ENCODE assay signal across 22 cellular contexts in genomic region chr4:647481-647880, GRCh38. TPM values are rescaled to one million over a fixed set of nuclear protein-coding genes. Genes with fewer than 3 reads are reported as not detected.
"Had no signal": no experiment of that assay in that cellular context is flagged by ENCODE, and none has a peak within 500 bp of the region (broad histone marks: within the 10 kb centered on the region; RNA-seq: fewer than 3 reads in every experiment).

No MANE protein-coding gene starts in this region.

- H3K9me3 ChIP-seq: pancreas, right lobe of liver had no signal

- H3K27ac Mint-ChIP-seq: naive thymus-derived CD8-positive, alpha-beta T cell; progenitor cell of endocrine pancreas; stimulated activated memory B cell treated with anti-CD40 and anti-IgM and Interleukin-4, amounts not matched to agents 10 μg/mL and 1 μg/mL and 100 μg/mL, for 72 hours; stimulated activated naive CD8-positive, alpha-beta T cell treated with anti-CD3 and anti-CD28 coated beads, Interleukin-15, amount 100 ng/mL, for 72 hours; type B pancreatic cell had no signal

- H3K4me3 ChIP-seq: gastroesophageal sphincter, hepatocyte, pancreas, right lobe of liver had no signal

- ATAC-seq: esophagus mucosa; gastroesophageal sphincter; left colon; naive thymus-derived CD8-positive, alpha-beta T cell; pancreas; right lobe of liver; stimulated activated memory B cell treated with anti-CD40 and anti-IgM and Interleukin-4, amounts not matched to agents 10 μg/mL and 1 μg/mL and 100 μg/mL, for 72 hours; stimulated activated naive CD8-positive, alpha-beta T cell treated with anti-CD3 and anti-CD28 coated beads, Interleukin-15, amount 100 ng/mL, for 72 hours had no signal

- H3K36me3 Mint-ChIP-seq: stimulated activated memory B cell treated with anti-CD40 and anti-IgM and Interleukin-4, amounts not matched to agents 10 μg/mL and 1 μg/mL and 100 μg/mL, for 72 hours; type B pancreatic cell had no signal

- H3K4me2 ChIP-seq: hepatocyte had no signal

- DNase-seq: central memory CD4-positive, alpha-beta T cell; cortex of kidney; dorsolateral prefrontal cortex; effector CD8-positive, alpha-beta T cell; glutamatergic neuron; left colon; mammary epithelial cell; naive thymus-derived CD8-positive, alpha-beta T cell; nucleus accumbens; stimulated activated CD4-positive, alpha-beta T cell treated with anti-CD3 and anti-CD28 coated beads, Interleukin-15, amount 100 ng/mL, for 24 hours; stimulated activated CD4-positive, alpha-beta T cell treated with anti-CD3 and anti-CD28 coated beads, Interleukin-1b, Interleukin-23, amount 100 ng/mL, for 48 hours; stimulated activated CD4-positive, alpha-beta T cell treated with anti-CD3 and anti-CD28 coated beads, Interleukin-4, amount 100 ng/mL, for 24 hours; stimulated activated naive CD8-positive, alpha-beta T cell treated with anti-CD3 and anti-CD28 coated beads, Interleukin-15, amount 100 ng/mL, for 72 hours had no signal

- H3K27me3 ChIP-seq: hepatocyte, pancreas, right lobe of liver had no signal

- H2AFZ ChIP-seq: hepatocyte had no signal

- H3K9me3 Mint-ChIP-seq: neural crest cell; stimulated activated naive CD8-positive, alpha-beta T cell treated with anti-CD3 and anti-CD28 coated beads, Interleukin-15, amount 100 ng/mL, for 72 hours; type B pancreatic cell had no signal

- H3K27ac ChIP-seq: gastroesophageal sphincter, hepatocyte, pancreas, right lobe of liver had no signal

- H3K4me1 Mint-ChIP-seq: neural crest cell; stimulated activated memory B cell treated with anti-CD40 and anti-IgM and Interleukin-4, amounts not matched to agents 10 μg/mL and 1 μg/mL and 100 μg/mL, for 72 hours had no signal

- H3K4me1 ChIP-seq: gastroesophageal sphincter, pancreas, right lobe of liver had no signal

- H3K36me3 ChIP-seq: gastroesophageal sphincter, pancreas, right lobe of liver had no signal

- H3K4me3 Mint-ChIP-seq: neural crest cell; stimulated activated memory B cell treated with anti-CD40 and anti-IgM and Interleukin-4, amounts not matched to agents 10 μg/mL and 1 μg/mL and 100 μg/mL, for 72 hours; type B pancreatic cell had no signal

- H3K79me2 ChIP-seq: hepatocyte had no signal

RNA-seq across cellular contexts. Expression of gene PDE6B, which starts 22.1 kb away (rescaled TPM):
- polyA plus RNA-seq: mammary epithelial cell had no signal

RNA-seq across cellular contexts. Expression of gene SLC49A3, which starts 41.5 kb away (rescaled TPM):
- polyA plus RNA-seq: mammary epithelial cell had no signal
